Comparison of ENCODE assay signal across 14 cellular contexts in the genomic region with DNA sequence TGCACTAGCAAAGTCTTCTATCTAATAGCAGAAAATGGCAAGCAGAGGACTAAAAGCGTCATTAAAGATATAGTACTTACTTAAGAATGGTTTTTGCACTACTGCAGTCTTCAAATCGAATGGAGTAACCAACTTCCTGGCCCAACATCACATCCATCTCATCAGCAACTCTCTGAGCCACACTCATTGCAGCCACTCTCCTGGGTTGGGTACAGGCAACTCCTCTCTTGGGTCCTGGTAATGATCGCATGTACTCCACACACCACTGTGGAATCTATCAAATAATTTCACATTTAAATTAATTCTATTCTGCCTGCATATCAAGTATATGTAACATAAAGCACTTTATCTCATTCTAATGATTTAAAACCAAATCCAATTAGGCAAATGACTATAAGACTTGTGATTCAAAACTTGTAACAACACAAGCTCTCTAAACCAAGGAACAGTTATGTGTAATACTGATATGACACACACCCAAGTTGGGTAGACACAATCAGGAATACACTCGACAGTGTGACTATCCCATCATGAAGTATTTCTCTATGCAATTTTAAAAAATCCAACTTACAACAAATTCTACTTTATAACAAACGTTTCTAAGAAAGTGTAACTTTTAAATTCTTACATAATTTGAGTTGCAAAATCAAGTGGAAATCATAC. TPM values are rescaled to one million over a fixed set of nuclear protein-coding genes. Genes with fewer than 3 reads are reported as not detected.
DNase-seq lines count a peak whose midpoint lies in the region; ATAC-seq and TF ChIP-seq lines count a peak whose summit lies in the region.
"Had no signal": no experiment of that assay in that cellular context is flagged by ENCODE, and none has a peak within 500 bp of the region (broad histone marks: within the 10 kb centered on the region; RNA-seq: fewer than 3 reads in every experiment).

No MANE protein-coding gene starts in this region.

- H3K27ac ChIP-seq in right atrium auricular region, result no peak overlapping the region
- H3K27ac ChIP-seq: brain microvascular endothelial cell, prostate gland, tibial artery, WERI-Rb-1 had no signal

- H3K4me1 ChIP-seq in right atrium auricular region (peaks cover 0 to 38% of the 10 kb centered on the region in 2 donors), mucosa of descending colon (ENCODE audit: low read depth) (peaks cover 26% of the 10 kb centered on the region)
- H3K4me1 ChIP-seq: prostate gland had no signal

- H3K4me3 ChIP-seq in right atrium auricular region, result no peak overlapping the region
- H3K4me3 ChIP-seq in mucosa of descending colon, result no peak overlapping the region
- H3K4me3 ChIP-seq: prostate gland, tibial artery had no signal

- peaks cover 46% of the 10 kb centered on the region for H3K36me3 ChIP-seq in right atrium auricular region
- no peaks in the 10 kb centered on the region for H3K36me3 ChIP-seq in mucosa of descending colon (ENCODE audit: low read depth)
- H3K36me3 ChIP-seq: prostate gland had no signal

- peak; percentile 42 for ATAC-seq in Right ventricle myocardium superior (ENCODE audit: poor library complexity)
- peak; percentile 32 for ATAC-seq in GM19463 (IDR thresholded peaks at IDR 0.05; ENCODE audit: unreplicated experiment)
- ATAC-seq in stimulated activated effector memory CD8-positive, alpha-beta T cell treated with anti-CD3 and anti-CD28 coated beads, Interleukin-12 subunit alpha, Interleukin-12 subunit beta, amount 100 ng/mL, for 72 hours, result peak; percentile 90
- no peak for ATAC-seq in mucosa of descending colon

- no peak overlapping the region for H3K4me3 Mint-ChIP-seq in activated T-helper 2 cell treated with anti-CD3 and anti-CD28 coated beads, Interferon-gamma antibody, Interleukin-2, Interleukin-4, amounts not matched to agents 10 μg/mL and 5 μg/mL and 100 μg/mL, durations not matched to agents 14 hours and 24 hours and 36 hours (ENCODE audit: low read depth)
- no peak overlapping the region for H3K4me3 Mint-ChIP-seq in stimulated activated effector memory CD8-positive, alpha-beta T cell treated with anti-CD3 and anti-CD28 coated beads, Interleukin-12 subunit alpha, Interleukin-12 subunit beta, amount 100 ng/mL, for 72 hours

- DNase-seq in Right ventricle myocardium superior (no peak), right atrium auricular region (ENCODE audit: low spot score) (no peak), retina (no peak), mucosa of descending colon (no peak)
- no peak for DNase-seq in activated T-helper 2 cell treated with anti-CD3 and anti-CD28 coated beads, Interferon-gamma antibody, Interleukin-2, Interleukin-4, amounts not matched to agents 10 μg/mL and 5 μg/mL and 100 μg/mL, durations not matched to agents 14 hours and 24 hours and 36 hours (ENCODE audit: low spot score)
- no peak for DNase-seq in stimulated activated effector memory CD8-positive, alpha-beta T cell treated with anti-CD3 and anti-CD28 coated beads, Interleukin-12 subunit alpha, Interleukin-12 subunit beta, amount 100 ng/mL, for 72 hours (ENCODE audit: low spot score in 2 of 2)
- no peak for DNase-seq in stimulated activated CD4-positive, alpha-beta T cell treated with anti-CD3 and anti-CD28 coated beads, Interleukin-4, amount 100 ng/mL, for 4 hours
- DNase-seq: brain microvascular endothelial cell; hippocampal formation; stimulated activated CD4-positive, alpha-beta T cell treated with anti-CD3 and anti-CD28 coated beads, Interleukin-15, amount 100 ng/mL, for 24 hours; tibial artery; WERI-Rb-1 had no signal

- H3K4me1 Mint-ChIP-seq in activated T-helper 2 cell treated with anti-CD3 and anti-CD28 coated beads, Interferon-gamma antibody, Interleukin-2, Interleukin-4, amounts not matched to agents 10 μg/mL and 5 μg/mL and 100 μg/mL, durations not matched to agents 14 hours and 24 hours and 36 hours (ENCODE audit: low read depth), result peaks cover 55% of the 10 kb centered on the region
- peaks cover 67% of the 10 kb centered on the region for H3K4me1 Mint-ChIP-seq in stimulated activated effector memory CD8-positive, alpha-beta T cell treated with anti-CD3 and anti-CD28 coated beads, Interleukin-12 subunit alpha, Interleukin-12 subunit beta, amount 100 ng/mL, for 72 hours

- TF ChIP-seq CTCF in right atrium auricular region (IDR thresholded peaks at IDR 0.05), result no peak
- no peak for TF ChIP-seq CTCF in mucosa of descending colon (IDR thresholded peaks at IDR 0.05)

- peaks cover 89% of the 10 kb centered on the region for H3K36me3 Mint-ChIP-seq in activated T-helper 2 cell treated with anti-CD3 and anti-CD28 coated beads, Interferon-gamma antibody, Interleukin-2, Interleukin-4, amounts not matched to agents 10 μg/mL and 5 μg/mL and 100 μg/mL, durations not matched to agents 14 hours and 24 hours and 36 hours (ENCODE audit: low read depth)
- H3K36me3 Mint-ChIP-seq in stimulated activated effector memory CD8-positive, alpha-beta T cell treated with anti-CD3 and anti-CD28 coated beads, Interleukin-12 subunit alpha, Interleukin-12 subunit beta, amount 100 ng/mL, for 72 hours, result peaks cover 100% of the 10 kb centered on the region

- no peaks in the 10 kb centered on the region for H3K27me3 ChIP-seq in right atrium auricular region
- H3K27me3 ChIP-seq: brain microvascular endothelial cell, tibial artery had no signal

- intact Hi-C loops in Right ventricle myocardium superior (cut with DNase I) (no loop called here), mucosa of descending colon (cut with DNase I, micrococcal nuclease) (no loop called here)
- intact Hi-C loops in activated T-helper 2 cell treated with anti-CD3 and anti-CD28 coated beads, Interferon-gamma antibody, Interleukin-2, Interleukin-4, amounts not matched to agents 10 μg/mL and 5 μg/mL and 100 μg/mL, durations not matched to agents 14 hours and 24 hours and 36 hours (cut with micrococcal nuclease), result loop anchor here (1.0 kb wide), 1 partner anchor 12 kb away; no protein-coding TSS in a partner anchor

- H3K9me3 Mint-ChIP-seq in activated T-helper 2 cell treated with anti-CD3 and anti-CD28 coated beads, Interferon-gamma antibody, Interleukin-2, Interleukin-4, amounts not matched to agents 10 μg/mL and 5 μg/mL and 100 μg/mL, durations not matched to agents 14 hours and 24 hours and 36 hours, result no peaks in the 10 kb centered on the region
- no peaks in the 10 kb centered on the region for H3K9me3 Mint-ChIP-seq in stimulated activated effector memory CD8-positive, alpha-beta T cell treated with anti-CD3 and anti-CD28 coated beads, Interleukin-12 subunit alpha, Interleukin-12 subunit beta, amount 100 ng/mL, for 72 hours

- no peaks in the 10 kb centered on the region for H3K9me3 ChIP-seq in right atrium auricular region
- no peaks in the 10 kb centered on the region for H3K9me3 ChIP-seq in mucosa of descending colon
- H3K9me3 ChIP-seq: prostate gland, tibial artery had no signal

- no peaks in the 10 kb centered on the region for H3K27me3 Mint-ChIP-seq in activated T-helper 2 cell treated with anti-CD3 and anti-CD28 coated beads, Interferon-gamma antibody, Interleukin-2, Interleukin-4, amounts not matched to agents 10 μg/mL and 5 μg/mL and 100 μg/mL, durations not matched to agents 14 hours and 24 hours and 36 hours (ENCODE audit: low read depth)

- H3K27ac Mint-ChIP-seq in activated T-helper 2 cell treated with anti-CD3 and anti-CD28 coated beads, Interferon-gamma antibody, Interleukin-2, Interleukin-4, amounts not matched to agents 10 μg/mL and 5 μg/mL and 100 μg/mL, durations not matched to agents 14 hours and 24 hours and 36 hours, result peak overlapping the region; percentile 28
- no peak overlapping the region for H3K27ac Mint-ChIP-seq in stimulated activated effector memory CD8-positive, alpha-beta T cell treated with anti-CD3 and anti-CD28 coated beads, Interleukin-12 subunit alpha, Interleukin-12 subunit beta, amount 100 ng/mL, for 72 hours

RNA-seq across cellular contexts. Expression of a gene that starts 13.6 kb away (rescaled TPM):
- total RNA-seq in Right ventricle myocardium superior (48.0 TPM), right atrium auricular region (10 to 100 TPM; 59.7 to 62.4 TPM), mucosa of descending colon (100 to 1,000 TPM; 118 to 136 (median 135) TPM)
- total RNA-seq in activated T-helper 2 cell treated with anti-CD3 and anti-CD28 coated beads, Interferon-gamma antibody, Interleukin-2, Interleukin-4, amounts not matched to agents 10 μg/mL and 5 μg/mL and 100 μg/mL, durations not matched to agents 14 hours and 24 hours and 36 hours, result 233 and 239 TPM in 2 replicates
